33 cellular contexts compared by ENCODE assay signal in genomic region chr11:101091781-101092180, GRCh38. TPM values are rescaled to one million over a fixed set of nuclear protein-coding genes. Genes with fewer than 3 reads are reported as not detected.
DNase-seq lines count a peak whose midpoint lies in the region; ATAC-seq and TF ChIP-seq lines count a peak whose summit lies in the region.
"Had no signal": no experiment of that assay in that cellular context is flagged by ENCODE, and none has a peak within 500 bp of the region (broad histone marks: within the 10 kb centered on the region; RNA-seq: fewer than 3 reads in every experiment).

No MANE protein-coding gene starts in this region.

- no peaks in the 10 kb centered on the region for H3K36me3 ChIP-seq in PC-9 (ENCODE audit: low read depth)
- H3K36me3 ChIP-seq: esophagus squamous epithelium, HAP-1 had no signal

- no peaks in the 10 kb centered on the region for H3F3A ChIP-seq in PC-9 (ENCODE audit: insufficient read depth, low read depth)

- H3K4me3 ChIP-seq in PC-9 (no peak overlapping the region), fibroblast of villous mesenchyme (ENCODE audit: low read depth, low read length) (no peak overlapping the region)
- H3K4me3 ChIP-seq: body of pancreas, esophagus squamous epithelium, HAP-1, hepatocyte, lung, mucosa of descending colon, tibial artery had no signal

- CTCF ChIA-PET in PC-9 (lab: Charles Lee), result no interaction called here

- no peak overlapping the region for H3K4me2 ChIP-seq in PC-9
- H3K4me2 ChIP-seq: hepatocyte had no signal

- H3K9me2 ChIP-seq in PC-9 (ENCODE audit: insufficient read depth), result no peaks in the 10 kb centered on the region

- DNase-seq in A172 (ENCODE audit: low spot score) (peak; percentile 25), HT1080 (ENCODE audit: low read depth) (peak; percentile 52), PC-9 (peak in 1 of 2 experiments; percentile 25), fibroblast of villous mesenchyme (ENCODE audit: low read depth) (peak; percentile 6), COLO829 (ENCODE audit: low spot score) (no peak), HK-2 (ENCODE audit: unreplicated experiment) (no peak), NCI-H526 treated with DMSO at 0.1 percent for 48 hours (lab: John Stamatoyannopoulos, UW) (no peak)
- DNase-seq: activated CD4-positive, alpha-beta T cell treated with anti-CD3 and anti-CD28 coated beads for 1 hour; activated CD8-positive, alpha-beta T cell treated with anti-CD3 and anti-CD28 coated beads, Interleukin-2, amount 10 ng/mL, durations not matched to agents 7 days and 5 days; activated naive CD4-positive, alpha-beta T cell treated with anti-CD3 and anti-CD28 coated beads, Interleukin-2, amount 50 U/mL, for 16 hours; body of pancreas; CD4-positive, alpha-beta memory T cell; cerebellar nuclear complex; dermis blood vessel endothelial cell; esophagus squamous epithelium; IMR-90; left cardiac atrium; mucosa of descending colon; natural killer cell; NCI-H1092 treated with DMSO at 0.1 percent for 48 hours; NCI-H187; NCI-H82; stimulated activated CD4-positive, alpha-beta T cell treated with anti-CD3 and anti-CD28 coated beads, Interleukin-15, amount 100 ng/mL, for 24 hours; stimulated activated CD4-positive, alpha-beta T cell treated with anti-CD3 and anti-CD28 coated beads, Interleukin-4, amount 100 ng/mL, for 4 hours; tibial artery had no signal

- TF ChIP-seq CTCF in PC-9 (conservative IDR thresholded peaks at IDR 0.05), result no peak
- no peak for TF ChIP-seq CTCF in fibroblast of villous mesenchyme (IDR thresholded peaks at IDR 0.05; ENCODE audit: insufficient read depth, low read depth, low read length)

- no peaks in the 10 kb centered on the region for H3K9me3 ChIP-seq in PC-9 (ENCODE audit: insufficient read depth, low read depth)
- H3K9me3 ChIP-seq: body of pancreas, esophagus squamous epithelium, HAP-1, mucosa of descending colon, tibial artery had no signal

- POLR2A ChIA-PET in PC-9 (lab: Charles Lee; ENCODE audit: unreplicated experiment), result interaction anchor here (0.6 kb wide), 1 partner anchor 18 kb away, joined by 9 read pairs; no protein-coding TSS in a partner anchor

- intact Hi-C loops in PC-9 (cut with micrococcal nuclease; ENCODE audit: unreplicated experiment), result no loop called here

- H4K20me1 ChIP-seq in PC-9 (ENCODE audit: insufficient read depth), result no peaks in the 10 kb centered on the region

- ATAC-seq in GM21390 (IDR thresholded peaks at IDR 0.05; ENCODE audit: unreplicated experiment), result no peak
- ATAC-seq: activated CD8-positive, alpha-beta T cell treated with anti-CD3 and anti-CD28 coated beads, Interleukin-2, amount 10 ng/mL, durations not matched to agents 7 days and 5 days; activated T-helper 17 cell treated with anti-CD3 and anti-CD28 coated beads, Interleukin-2, amount 50 U/mL, for 72 hours; body of pancreas; mucosa of descending colon; natural killer cell; SK-N-SH treated with all-trans-retinoic acid at 6 μM for 48 hours had no signal

- no peak overlapping the region for H3K27ac ChIP-seq in PC-9
- H3K27ac ChIP-seq: body of pancreas, esophagus squamous epithelium, hepatocyte, tibial artery had no signal

- no peaks in the 10 kb centered on the region for H3K27me3 ChIP-seq in PC-9 (ENCODE audit: insufficient read depth, low read depth)
- H3K27me3 ChIP-seq: body of pancreas, esophagus squamous epithelium, hepatocyte, tibial artery had no signal

- no peaks in the 10 kb centered on the region for H3K79me2 ChIP-seq in PC-9 (ENCODE audit: low read depth)
- H3K79me2 ChIP-seq: hepatocyte had no signal

- BruUV-seq in PC-9 (replicated peaks; lab: Mats Ljungman, UMichigan), result no TSS peak

- no peaks in the 10 kb centered on the region for H3K4me1 ChIP-seq in PC-9 (replicated peaks; ENCODE audit: insufficient read depth)
- H3K4me1 ChIP-seq: body of pancreas, esophagus squamous epithelium, HAP-1 had no signal

- H2AFZ ChIP-seq in PC-9, result peak overlapping the region; percentile 56; the same call in 1 of the 2 replicates
- H2AFZ ChIP-seq: hepatocyte had no signal

RNA-seq across cellular contexts. Expression of gene PGR, which starts 37.8 kb away (rescaled TPM):
- total RNA-seq in A172 (2014; rRNA removed; shearing (Covaris generic)), result not detected in 2 replicates
- total RNA-seq in HT1080 (2014; rRNA removed; shearing (Covaris generic)), result 0.74 and 0.77 TPM in 2 replicates
- polyA plus RNA-seq in HT1080 (2015; cell fraction: cytosol; rRNA removed), result 0.71 and 0.95 TPM in 2 replicates
- polyA plus RNA-seq in HT1080 (2015; cell fraction: nucleus; rRNA removed), result 0.93 and 1.5 TPM in 2 replicates
- total RNA-seq in PC-9 (2021), result not detected in 2 replicates
- total RNA-seq in fibroblast of villous mesenchyme, result 4.5 and 6.9 TPM in 2 replicates
- total RNA-seq: activated CD8-positive, alpha-beta T cell treated with anti-CD3 and anti-CD28 coated beads, Interleukin-2, amount 10 ng/mL, durations not matched to agents 7 days and 5 days; activated T-helper 17 cell treated with anti-CD3 and anti-CD28 coated beads, Interleukin-2, amount 50 U/mL, for 72 hours; CD4-positive, alpha-beta memory T cell; dermis blood vessel endothelial cell; LHCN-M2; natural killer cell; OCI-LY7 had no signal
- polyA plus RNA-seq: CD4-positive, alpha-beta memory T cell; IMR-90 had no signal

Comparison
In these comparisons a context has a peak if more than half of its experiments do, and no peak if none do; other contexts are left out.
1. DNase-seq: peak in A172 (single experiment), HT1080 (single experiment) and fibroblast of villous mesenchyme (single experiment); none in COLO829 (single experiment), HK-2 (single experiment) and NCI-H526 treated with DMSO at 0.1 percent for 48 hours (single experiment).